ENCODE assay signal across 8 cellular contexts in genomic region chr15:79923068-79923514, GRCh38. TPM values are rescaled to one million over a fixed set of nuclear protein-coding genes. Genes with fewer than 3 reads are reported as not detected.
DNase-seq lines count a peak whose midpoint lies in the region; ATAC-seq and TF ChIP-seq lines count a peak whose summit lies in the region.

No MANE protein-coding gene starts in this region.

- H3K27me3 ChIP-seq in duodenal mucosa (ENCODE audit: control insufficient read depth in 1 of 2, insufficient read depth in 2 of 2, low read length in 2 of 2) (no peaks in the 10 kb centered on the region), lung (ENCODE audit: control insufficient read depth, insufficient read depth) (no peaks in the 10 kb centered on the region)

- H3K9me3 Mint-ChIP-seq in activated CD4-positive, alpha-beta memory T cell treated with anti-CD3 and anti-CD28 coated beads for 36 hours: peaks cover 33% of the 10 kb centered on the region

- peak; percentile 40 for ATAC-seq in HG02870 (IDR thresholded peaks at IDR 0.05; ENCODE audit: unreplicated experiment)
- peak; percentile 65 for ATAC-seq in lung (ENCODE audit: insufficient read depth, low FRiP score)

- WGBS in lung, 2 donors: 0 to 1% methylated on average over 43 to 51 of the region's 51 CpGs

- peak overlapping the region; percentile 94 to 96 for H3K9ac ChIP-seq in duodenal mucosa (ENCODE audit: low read depth in 1 of 2, low read length in 2 of 2)

- H3K9me3 ChIP-seq in duodenal mucosa (ENCODE audit: control insufficient read depth in 1 of 2, low read length in 2 of 2): peaks cover 22 to 29% of the 10 kb centered on the region in 2 donors
- peaks cover 9 to 15% of the 10 kb centered on the region in 2 donors for H3K9me3 ChIP-seq in lung (ENCODE audit: control insufficient read depth in 2 of 2, insufficient read depth in 1 of 2, low read length in 1 of 2)

- peaks cover 0 to 16% of the 10 kb centered on the region in 2 donors for H3K36me3 ChIP-seq in duodenal mucosa (ENCODE audit: control insufficient read depth in 1 of 2, insufficient read depth in 2 of 2, low read length in 2 of 2)
- peaks cover 0 to 6% of the 10 kb centered on the region in 2 donors for H3K36me3 ChIP-seq in lung (ENCODE audit: control insufficient read depth in 2 of 2, insufficient read depth in 2 of 2, low read length in 2 of 2)

- peak overlapping the region; percentile 88 to 93 for H3K4me3 ChIP-seq in duodenal mucosa (ENCODE audit: low read depth in 1 of 2, low read length in 2 of 2)
- peak overlapping the region; percentile 94 for H3K4me3 ChIP-seq in lung

- H3K27me3 Mint-ChIP-seq in activated CD4-positive, alpha-beta memory T cell treated with anti-CD3 and anti-CD28 coated beads for 36 hours: no peaks in the 10 kb centered on the region

- H3K4me3 Mint-ChIP-seq in activated CD4-positive, alpha-beta memory T cell treated with anti-CD3 and anti-CD28 coated beads for 36 hours: peak overlapping the region; percentile 93

- peak overlapping the region; percentile 98 for H3K27ac ChIP-seq in duodenal mucosa (ENCODE audit: low read depth, low read length)
- H3K27ac ChIP-seq in lung (ENCODE audit: low read depth in 1 of 2, low read length in 1 of 2): peak overlapping the region; percentile 94 to 100

- intact Hi-C loops in activated CD4-positive, alpha-beta memory T cell treated with anti-CD3 and anti-CD28 coated beads for 36 hours (cut with micrococcal nuclease): loop anchor here (1.0 to 2.0 kb wide), 5 partner anchors 26 to 230 kb away; partner anchors contain the start of genes BCL2A1, FAH, MTHFS and ZFAND6

- POLR2A ChIA-PET in activated CD4-positive, alpha-beta memory T cell treated with anti-CD3 and anti-CD28 coated beads for 36 hours (lab: Charles Lee): interaction anchor here (0.6 to 3.3 kb wide), 12 partner anchors 8 to 138 kb away, joined by 3 to 70 read pairs (median 6); partner anchors contain the start of genes BCL2A1, MTHFS and ZFAND6

- peaks cover 20% of the 10 kb centered on the region for H3K4me1 Mint-ChIP-seq in activated CD4-positive, alpha-beta memory T cell treated with anti-CD3 and anti-CD28 coated beads for 36 hours (ENCODE audit: low read depth)

- H3K4me1 ChIP-seq in duodenal mucosa (ENCODE audit: control insufficient read depth in 1 of 2, insufficient read depth in 2 of 2, low read length in 2 of 2) (peaks cover 6 to 13% of the 10 kb centered on the region in 2 donors), lung (ENCODE audit: control insufficient read depth in 2 of 2, insufficient read depth in 2 of 2, low read length in 2 of 2) (peaks cover 0 to 9% of the 10 kb centered on the region in 2 donors)

- DNase-seq in NCI-H187 (lab: John Stamatoyannopoulos, UW) (peak; percentile 21 to 29), NCI-H187 treated with DMSO at 0.1 percent for 48 hours (lab: John Stamatoyannopoulos, UW) (no peak), NCI-H2171 treated with DMSO at 0.1 percent for 48 hours (lab: John Stamatoyannopoulos, UW) (peak; percentile 66), lung (ENCODE audit: low spot score) (peak; percentile 73)
- DNase-seq in activated CD4-positive, alpha-beta memory T cell treated with anti-CD3 and anti-CD28 coated beads for 36 hours: peak; percentile 84
- peak; percentile 38 for DNase-seq in stimulated activated CD8-positive, alpha-beta memory T cell treated with anti-CD3 and anti-CD28 coated beads, Interleukin-12 subunit alpha, Interleukin-12 subunit beta, amount 100 ng/mL, for 24 hours (ENCODE audit: extremely low read depth)

- H3K27ac Mint-ChIP-seq in activated CD4-positive, alpha-beta memory T cell treated with anti-CD3 and anti-CD28 coated beads for 36 hours: peak overlapping the region; percentile 95

- H3K36me3 Mint-ChIP-seq in activated CD4-positive, alpha-beta memory T cell treated with anti-CD3 and anti-CD28 coated beads for 36 hours: peaks cover 46% of the 10 kb centered on the region

- no peak for TF ChIP-seq CTCF in lung (IDR thresholded peaks at IDR 0.05; ENCODE audit: control extremely low read depth, extremely low read depth)

- CTCF ChIA-PET in activated CD4-positive, alpha-beta memory T cell treated with anti-CD3 and anti-CD28 coated beads for 36 hours (lab: Charles Lee): interaction anchor here (0.5 to 2.7 kb wide), 9 partner anchors 19 to 543 kb away, joined by 3 to 15 read pairs (median 7); partner anchors contain the start of gene MTHFS

RNA-seq across cellular contexts. Expression of gene MTHFS, which starts 26.3 kb away (rescaled TPM):
- total RNA-seq in activated CD4-positive, alpha-beta memory T cell treated with anti-CD3 and anti-CD28 coated beads for 36 hours: 10 to 100 TPM; 46.2 to 49.4 TPM
- 10 to 100 TPM; 26.2 to 57.4 TPM for total RNA-seq in lung
- polyA plus RNA-seq in lung: 100 to 1,000 TPM; 116 to 156 TPM

RNA-seq across cellular contexts. Expression of gene BCL2A1, which starts 47.9 kb away (rescaled TPM):
- total RNA-seq in activated CD4-positive, alpha-beta memory T cell treated with anti-CD3 and anti-CD28 coated beads for 36 hours: 100 to 1,000 TPM; 110 to 111 TPM
- total RNA-seq in lung: 10 to 100 TPM; 27.4 to 36.7 TPM
- polyA plus RNA-seq in lung: 100 to 1,000 TPM in 1 of 2 donors, 10 to 100 TPM in 1; 61.9 to 323 TPM
